ENCODE assay signal across 9 cellular contexts in genomic region chr9:20997503-20998076, GRCh38. TPM values are rescaled to one million over a fixed set of nuclear protein-coding genes. Genes with fewer than 3 reads are reported as not detected.
DNase-seq lines count a peak whose midpoint lies in the region; ATAC-seq and TF ChIP-seq lines count a peak whose summit lies in the region.
"Had no signal": no experiment of that assay in that cellular context is flagged by ENCODE, and none has a peak within 500 bp of the region (broad histone marks: within the 10 kb centered on the region; RNA-seq: fewer than 3 reads in every experiment).

No MANE protein-coding gene starts in this region.

- peaks cover 11 to 44% (median 21%) of the 10 kb centered on the region in 3 donors for H3K36me3 Mint-ChIP-seq in CD8-positive, alpha-beta memory T cell
- peaks cover 63% of the 10 kb centered on the region for H3K36me3 Mint-ChIP-seq in T-helper 2 cell treated with Interferon-gamma antibody and Interleukin-4, amounts not matched to agents 5 μg/mL and 100 μg/mL, for 36 hours (ENCODE audit: low read depth)

- no peak for TF ChIP-seq POLR2A in vagina (IDR thresholded peaks at IDR 0.05)

- H3K27me3 ChIP-seq in CD8-positive, alpha-beta memory T cell (ENCODE audit: insufficient read depth, low read length, poor library complexity, severe bottlenecking) = no peaks in the 10 kb centered on the region
- H3K27me3 ChIP-seq in vagina (no peaks in the 10 kb centered on the region), upper lobe of right lung (no peaks in the 10 kb centered on the region)

- peaks cover 2 to 11% (median 5%) of the 10 kb centered on the region in 5 donors for H3K9me3 Mint-ChIP-seq in CD8-positive, alpha-beta memory T cell
- peaks cover 11% of the 10 kb centered on the region for H3K9me3 Mint-ChIP-seq in T-helper 2 cell treated with Interferon-gamma antibody and Interleukin-4, amounts not matched to agents 5 μg/mL and 100 μg/mL, for 36 hours

- ATAC-seq in GM19395 (IDR thresholded peaks at IDR 0.05; ENCODE audit: unreplicated experiment) (peak; percentile 92), HG03095 (IDR thresholded peaks at IDR 0.05; ENCODE audit: unreplicated experiment) (peak; percentile 73), upper lobe of right lung (no peak)

- no peaks in the 10 kb centered on the region for H3K36me3 ChIP-seq in CD8-positive, alpha-beta memory T cell (ENCODE audit: insufficient read depth, low read length)
- peaks cover 0 to 4% of the 10 kb centered on the region in 2 donors for H3K36me3 ChIP-seq in vagina
- no peaks in the 10 kb centered on the region for H3K36me3 ChIP-seq in upper lobe of right lung

- DNase-seq in CD8-positive, alpha-beta memory T cell = no peak
- DNase-seq in T-helper 2 cell treated with Interferon-gamma antibody and Interleukin-4, amounts not matched to agents 5 μg/mL and 100 μg/mL, for 36 hours (ENCODE audit: low spot score) = peak; percentile 4
- DNase-seq in GDM1 (lab: John Stamatoyannopoulos, UW) (no peak), vagina (ENCODE audit: extremely low spot score in 2 of 2) (no peak), upper lobe of right lung (no peak)
- no peak for DNase-seq in effector CD4-positive, alpha-beta T cell
- DNase-seq: activated naive CD8-positive, alpha-beta T cell treated with anti-CD3 and anti-CD28 coated beads, Interleukin-2, amount 10 ng/mL, durations not matched to agents 7 days and 5 days had no signal

- H3K4me1 ChIP-seq in CD8-positive, alpha-beta memory T cell (ENCODE audit: insufficient read depth, low read length) = peaks cover 19% of the 10 kb centered on the region
- H3K4me1 ChIP-seq in vagina = no peaks in the 10 kb centered on the region
- no peaks in the 10 kb centered on the region for H3K4me1 ChIP-seq in upper lobe of right lung

- no peaks in the 10 kb centered on the region for H3K9me3 ChIP-seq in CD8-positive, alpha-beta memory T cell (ENCODE audit: low read length)
- H3K9me3 ChIP-seq in vagina = no peaks in the 10 kb centered on the region
- no peaks in the 10 kb centered on the region for H3K9me3 ChIP-seq in upper lobe of right lung

- CTCF ChIA-PET in CD8-positive, alpha-beta memory T cell (lab: Charles Lee) = interaction anchor here (0.6 kb wide), 1 partner anchor 33 kb away, joined by 3 read pairs; no protein-coding TSS in a partner anchor

- peak overlapping the region in 2 of 7 donors; percentile 1 to 5 for H3K4me3 Mint-ChIP-seq in CD8-positive, alpha-beta memory T cell
- H3K4me3 Mint-ChIP-seq in T-helper 2 cell treated with Interferon-gamma antibody and Interleukin-4, amounts not matched to agents 5 μg/mL and 100 μg/mL, for 36 hours = no peak overlapping the region
- H3K4me3 Mint-ChIP-seq: activated naive CD8-positive, alpha-beta T cell treated with anti-CD3 and anti-CD28 coated beads, Interleukin-2, amount 10 ng/mL, durations not matched to agents 7 days and 5 days had no signal

- intact Hi-C loops in vagina (cut with DNase I) = no loop called here
- intact Hi-C loops in upper lobe of right lung (cut with DNase I) = no loop called here

- no peaks in the 10 kb centered on the region for H3K27me3 Mint-ChIP-seq in CD8-positive, alpha-beta memory T cell
- H3K27me3 Mint-ChIP-seq in T-helper 2 cell treated with Interferon-gamma antibody and Interleukin-4, amounts not matched to agents 5 μg/mL and 100 μg/mL, for 36 hours (ENCODE audit: low read depth) = no peaks in the 10 kb centered on the region
- H3K27me3 Mint-ChIP-seq: activated naive CD8-positive, alpha-beta T cell treated with anti-CD3 and anti-CD28 coated beads, Interleukin-2, amount 10 ng/mL, durations not matched to agents 7 days and 5 days had no signal

- H3K27ac Mint-ChIP-seq in CD8-positive, alpha-beta memory T cell = peak overlapping the region; percentile 53 to 96 (median 78)
- H3K27ac Mint-ChIP-seq in T-helper 2 cell treated with Interferon-gamma antibody and Interleukin-4, amounts not matched to agents 5 μg/mL and 100 μg/mL, for 36 hours = peak overlapping the region; percentile 10
- H3K27ac Mint-ChIP-seq: activated naive CD8-positive, alpha-beta T cell treated with anti-CD3 and anti-CD28 coated beads, Interleukin-2, amount 10 ng/mL, durations not matched to agents 7 days and 5 days had no signal

- H3K27ac ChIP-seq in CD8-positive, alpha-beta memory T cell (ENCODE audit: low read depth, low read length) = no peak overlapping the region
- H3K27ac ChIP-seq in vagina (no peak overlapping the region), upper lobe of right lung (no peak overlapping the region)

- TF ChIP-seq CTCF in vagina (IDR thresholded peaks at IDR 0.05) (no peak), upper lobe of right lung (IDR thresholded peaks at IDR 0.05) (no peak)

- H3K4me1 Mint-ChIP-seq in CD8-positive, alpha-beta memory T cell = peaks cover 57 to 69% (median 59%) of the 10 kb centered on the region in 3 donors
- peaks cover 27% of the 10 kb centered on the region for H3K4me1 Mint-ChIP-seq in T-helper 2 cell treated with Interferon-gamma antibody and Interleukin-4, amounts not matched to agents 5 μg/mL and 100 μg/mL, for 36 hours (ENCODE audit: low read depth)

- H3K4me3 ChIP-seq in CD8-positive, alpha-beta memory T cell (ENCODE audit: low read length) = no peak overlapping the region
- H3K4me3 ChIP-seq in vagina (no peak overlapping the region), upper lobe of right lung (no peak overlapping the region)

- POLR2A ChIA-PET in CD8-positive, alpha-beta memory T cell (lab: Charles Lee) = interaction anchor here (0.9 kb wide), 1 partner anchor 14 kb away, joined by 3 read pairs; no protein-coding TSS in a partner anchor

RNA-seq across cellular contexts. Expression of gene HACD4, which starts 33.9 kb away (rescaled TPM):
- total RNA-seq in CD8-positive, alpha-beta memory T cell = 1 to 10 TPM; 4.4 TPM
- 8.3 TPM for polyA plus RNA-seq in CD8-positive, alpha-beta memory T cell
- total RNA-seq in vagina = 3.2 TPM
- 10.6 TPM for total RNA-seq in upper lobe of right lung
